In the genomic region with DNA sequence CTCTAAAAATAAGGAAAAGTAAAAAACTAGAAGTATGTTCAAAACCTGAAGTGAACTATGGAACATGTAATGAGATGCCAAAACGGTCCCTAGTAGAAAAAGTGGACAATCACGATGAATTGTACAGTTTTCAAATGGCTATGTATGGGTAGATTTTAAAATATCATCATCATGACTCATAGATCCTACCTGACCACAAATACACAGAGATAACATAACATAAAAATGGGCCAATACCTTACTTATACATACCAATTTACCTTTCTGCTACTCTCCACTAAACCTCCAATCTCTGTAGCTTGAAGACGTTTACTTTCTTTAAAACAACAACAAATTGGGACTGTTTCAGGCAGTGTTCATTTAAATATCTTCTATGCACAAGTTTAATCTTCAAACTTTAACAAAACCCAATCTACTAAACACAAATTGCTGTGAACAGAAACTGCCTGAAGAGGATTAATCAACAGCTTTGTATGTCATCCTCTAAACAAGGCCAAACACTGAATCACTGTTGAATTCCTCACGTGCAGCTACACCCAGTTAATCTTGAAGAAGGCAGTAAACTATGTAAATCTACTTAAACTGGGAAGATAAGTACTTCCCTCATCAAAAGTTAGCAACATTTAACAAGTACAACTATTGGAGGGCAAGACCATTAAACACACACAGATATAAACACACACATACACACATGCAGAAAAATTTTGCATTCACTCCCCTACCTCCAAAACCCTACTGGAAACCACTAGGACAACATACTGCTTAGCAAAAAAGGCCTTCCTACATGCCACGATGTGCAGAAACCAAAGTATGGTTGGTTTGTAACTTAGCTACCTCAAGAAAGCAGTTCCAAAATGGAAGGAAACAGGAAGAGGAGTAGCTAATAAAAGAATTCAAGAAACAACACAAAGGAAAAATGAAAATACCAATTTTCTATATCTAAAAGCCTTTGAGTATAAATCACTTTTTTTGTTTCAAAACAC, we compare ENCODE assay signal across 9 cellular contexts.
DNase-seq lines count a peak whose midpoint lies in the region; ATAC-seq, FAIRE-seq and TF ChIP-seq lines count a peak whose summit lies in the region.
"Had no signal": no experiment of that assay in that cellular context is flagged by ENCODE, and none has a peak within 500 bp of the region (broad histone marks: within the 10 kb centered on the region; RNA-seq: fewer than 3 reads in every experiment).

No MANE protein-coding gene starts in this region.

- in situ Hi-C loops in mammary epithelial cell (cut with MboI; ENCODE audit: low sequenced_read_pairs in 2 of 2): no loop called here

- H3K36me3 ChIP-seq in HCT116 (ENCODE audit: control insufficient read depth in 1 of 2, insufficient read depth in 2 of 2, low read length in 2 of 2): no peaks in the 10 kb centered on the region
- H3K36me3 ChIP-seq in mammary epithelial cell (ENCODE audit: insufficient read depth, low read length): no peaks in the 10 kb centered on the region
- no peaks in the 10 kb centered on the region for H3K36me3 ChIP-seq in muscle layer of duodenum (ENCODE audit: control insufficient read depth in 1 of 2, insufficient read depth in 2 of 2, low read length in 2 of 2)

- no peaks in the 10 kb centered on the region for H3K27me3 ChIP-seq in HCT116 (ENCODE audit: insufficient read depth, low read length)
- H3K27me3 ChIP-seq in mammary epithelial cell (ENCODE audit: insufficient read depth, low read length): no peaks in the 10 kb centered on the region
- no peaks in the 10 kb centered on the region for H3K27me3 ChIP-seq in muscle layer of duodenum (ENCODE audit: low read depth, low read length)

- TF ChIP-seq RAD21 in HCT116 (IDR thresholded peaks at IDR 0.05; ENCODE audit: low read depth): no peak

- RAD21 ChIA-PET in HCT116 (lab: Charles Lee; ENCODE audit: low non-redundant PET in 1 of 2, low total read pairs in 2 of 2, uncharacterized antibody in 2 of 2, unreplicated experiment in 2 of 2): no interaction called here

- dilution Hi-C loops in mammary epithelial cell (cut with HindIII; ENCODE audit: low sequenced_read_pairs): no loop called here

- H3K9me3 ChIP-seq in HCT116 (ENCODE audit: control insufficient read depth in 1 of 2, insufficient read depth in 1 of 2, low read depth in 1 of 2, low read length in 2 of 2): no peaks in the 10 kb centered on the region
- no peaks in the 10 kb centered on the region for H3K9me3 ChIP-seq in mammary epithelial cell (replicated peaks; ENCODE audit: insufficient read depth, low read length)
- H3K9me3 ChIP-seq in muscle layer of duodenum (ENCODE audit: control insufficient read depth in 1 of 2, low read length in 2 of 2): no peaks in the 10 kb centered on the region

- H3K4me1 ChIP-seq in HCT116 (ENCODE audit: control insufficient read depth in 1 of 2, insufficient read depth in 2 of 2, low read length in 2 of 2) (peaks cover 13 to 35% of the 10 kb centered on the region in 2 experiments), mammary epithelial cell (ENCODE audit: insufficient read depth, low read length) (peaks cover 40% of the 10 kb centered on the region), muscle layer of duodenum (ENCODE audit: control insufficient read depth in 1 of 2, insufficient read depth in 2 of 2, low read length in 2 of 2) (peaks cover 4 to 53% of the 10 kb centered on the region in 2 donors)

- CTCF ChIA-PET in HCT116 (lab: Charles Lee): interaction anchor here (1.5 kb wide), 1 partner anchor 26 kb away, joined by 6 read pairs; no protein-coding TSS in a partner anchor
- CTCF ChIA-PET in mammary epithelial cell (lab: Charles Lee; ENCODE audit: low non-redundant PET): no interaction called here

- H3K4me3 ChIP-seq in AG09309 (ENCODE audit: control insufficient read depth, low read depth, low read length) (no peak overlapping the region), HCT116 (replicated peaks in 1 of 2; ENCODE audit: low read depth in 1 of 2, low read length in 2 of 2) (peak overlapping the region in 1 of 2 experiments; percentile 18; a peak in 1 of 4 replicates), mammary epithelial cell (replicated peaks in 1 of 3; ENCODE audit: insufficient read depth in 1 of 3, low read depth in 2 of 3, low read length in 3 of 3) (no peak overlapping the region), muscle layer of duodenum (ENCODE audit: low read depth in 1 of 2, low read length in 2 of 2) (no peak overlapping the region)

- H3K4me2 ChIP-seq in HCT116 (ENCODE audit: low read length): peak overlapping the region; percentile 50
- peak overlapping the region; percentile 52 for H3K4me2 ChIP-seq in mammary epithelial cell (ENCODE audit: insufficient read depth, low read depth, low read length)

- intact Hi-C loops in HCT116 (cut with micrococcal nuclease) (no loop called here), mammary epithelial cell (cut with micrococcal nuclease) (loop anchor here (1.0 to 10.0 kb wide), 2 partner anchors 178 to 567 kb away; no protein-coding TSS in a partner anchor)

- peak; percentile 62 for DNase-seq in AG09309 (ENCODE audit: low read depth)
- DNase-seq in HCT116 (ENCODE audit: low read depth, low spot score): peak; percentile 19
- peak; percentile 71 for DNase-seq in mammary epithelial cell
- no peak for DNase-seq in COLO829 (ENCODE audit: low spot score)
- no peak for DNase-seq in D721Med (ENCODE audit: insufficient read length, low spot score)
- DNase-seq: NCI-H1436 had no signal

- POLR2A ChIA-PET in HCT116 (lab: Charles Lee): no interaction called here

- no peak overlapping the region for H2AFZ ChIP-seq in HCT116 (ENCODE audit: low read depth, low read length, poor library complexity, severe bottlenecking)
- H2AFZ ChIP-seq in mammary epithelial cell (ENCODE audit: low read depth, low read length): no peak overlapping the region

- peak; percentile 37 for ATAC-seq in HCT116
- no peak for ATAC-seq in HG03025 (IDR thresholded peaks at IDR 0.05; ENCODE audit: low FRiP score, unreplicated experiment)
- ATAC-seq in HG03108 (IDR thresholded peaks at IDR 0.05; ENCODE audit: unreplicated experiment): no peak

- H3K79me2 ChIP-seq in HCT116 (ENCODE audit: insufficient read depth, low read length) (peaks cover 41% of the 10 kb centered on the region; the same call in 1 of the 2 replicates), mammary epithelial cell (ENCODE audit: insufficient read depth, low read length) (peaks cover 94% of the 10 kb centered on the region)

- BruUV-seq in HCT116 (replicated peaks; lab: Mats Ljungman, UMichigan) (no TSS peak), mammary epithelial cell (replicated peaks; lab: Mats Ljungman, UMichigan) (no TSS peak)

- 79% methylated on average over 5 of the region's 5 CpGs for WGBS in mammary epithelial cell (ENCODE audit: low coverage, missing lambda C conversion rate)

- TF ChIP-seq CTCF in AG09309 (IDR thresholded peaks at IDR 0.05; ENCODE audit: control insufficient read depth, insufficient read depth, low read depth, low read length, missing control alignments) (no peak), HCT116 (IDR thresholded peaks at IDR 0.05 in 2 of 3, conservative IDR thresholded peaks at IDR 0.05 in 1 of 3; ENCODE audit: borderline replicate concordance in 1 of 3, insufficient read depth in 1 of 3, low read depth in 2 of 3, low read length in 2 of 3) (no peak), mammary epithelial cell (conservative IDR thresholded peaks at IDR 0.05 in 1 of 2, IDR thresholded peaks at IDR 0.05 in 1 of 2; ENCODE audit: extremely low read depth in 1 of 2, insufficient read depth in 1 of 2, low read depth in 1 of 2, low read length in 2 of 2) (no peak), D721Med (IDR thresholded peaks at IDR 0.05; ENCODE audit: insufficient read depth, missing control alignments) (no peak)

- H3K9ac ChIP-seq in HCT116 (ENCODE audit: low read length): peak overlapping the region; percentile 22
- no peak overlapping the region for H3K9ac ChIP-seq in mammary epithelial cell (ENCODE audit: insufficient read depth, low read length)

- no peaks in the 10 kb centered on the region for H3K9me2 ChIP-seq in HCT116 (ENCODE audit: insufficient read depth)

- no peak for TF ChIP-seq POLR2A in HCT116 (IDR thresholded peaks at IDR 0.05; ENCODE audit: borderline replicate concordance, extremely low read depth, insufficient read depth, insufficient read length)

- H3K27ac ChIP-seq in HCT116 (ENCODE audit: low read depth, low read length) (peak overlapping the region; percentile 8; the same call in 1 of the 2 replicates), mammary epithelial cell (ENCODE audit: insufficient read depth, low read depth, low read length) (peak overlapping the region; percentile 44), muscle layer of duodenum (ENCODE audit: low read length) (peak overlapping the region; percentile 6)

- no peak for FAIRE-seq in D721Med (lab: Jason Lieb, UNC)

- H4K20me1 ChIP-seq in HCT116 (ENCODE audit: insufficient read depth) (no peaks in the 10 kb centered on the region), mammary epithelial cell (ENCODE audit: insufficient read depth, low read length) (no peaks in the 10 kb centered on the region)

TF ChIP-seq in HCT116, 20 proteins besides CTCF, POLR2A, EP300 and RAD21 (continues in another document):
- peak; percentile 43; the same call in 1 of the 2 replicates for TF ChIP-seq JUND (IDR thresholded peaks at IDR 0.05)
- peak; percentile 40; the same call in 1 of the 2 replicates for TF ChIP-seq FOSL1 (IDR thresholded peaks at IDR 0.05; ENCODE audit: low read depth)
- TF ChIP-seq ELF1 (IDR thresholded peaks at IDR 0.05; ENCODE audit: borderline replicate concordance, low read depth): no peak
- TF ChIP-seq SP1 (IDR thresholded peaks at IDR 0.05; ENCODE audit: low read depth): 0 out of 2 replicates have a peak, but pooled peaks have one; percentile 9
- TF ChIP-seq EZH2phosphoT487 (IDR thresholded peaks at IDR 0.05; ENCODE audit: borderline replicate concordance): no peak
- TF ChIP-seq ZNF274 (IDR thresholded peaks at IDR 0.05; ENCODE audit: low read depth, low read length): no peak
- TF ChIP-seq EGR1 (IDR thresholded peaks at IDR 0.05; ENCODE audit: low read depth): no peak
- TF ChIP-seq, protein P1, sequence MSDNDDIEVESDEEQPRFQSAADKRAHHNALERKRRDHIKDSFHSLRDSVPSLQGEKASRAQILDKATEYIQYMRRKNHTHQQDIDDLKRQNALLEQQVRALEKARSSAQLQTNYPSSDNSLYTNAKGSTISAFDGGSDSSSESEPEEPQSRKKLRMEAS (IDR thresholded peaks at IDR 0.05): no peak; the same call in 1 of the 2 replicates

Comparison
In these comparisons a context has a peak if more than half of its experiments do, and no peak if none do; other contexts are left out.
1. DNase-seq: peak in AG09309 (single experiment), HCT116 (single experiment) and mammary epithelial cell (single experiment); none in COLO829 (single experiment) and D721Med (single experiment).
2. Peak in every context shown above with its lines, with median percentiles within 50 percentile points of each other: H3K27ac ChIP-seq.